ENCODE assay signal across 19 cellular contexts in the genomic region with DNA sequence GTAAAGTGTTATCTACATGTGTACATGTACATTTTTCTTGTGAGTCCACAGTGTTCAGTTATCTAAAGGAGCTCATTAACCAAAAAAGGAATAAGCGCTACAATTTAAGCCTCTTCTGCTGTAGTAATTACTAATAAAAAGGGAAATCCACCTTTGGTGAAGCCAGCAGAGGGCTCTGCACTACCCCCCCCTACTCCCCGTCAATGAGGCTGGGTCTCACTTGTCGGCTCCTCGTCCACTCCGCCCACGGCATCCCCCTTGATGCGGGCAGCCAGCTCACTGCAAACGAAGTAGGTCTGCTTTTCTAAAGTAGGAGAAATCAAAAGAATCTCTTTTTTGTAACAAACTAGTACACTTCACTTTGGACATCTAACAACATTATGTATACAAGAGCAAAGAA. TPM values are rescaled to one million over a fixed set of nuclear protein-coding genes. Genes with fewer than 3 reads are reported as not detected.
A peak's percentile ranks its signal among the peaks of the same experiment; 100 is the strongest.
DNase-seq lines count a peak whose midpoint lies in the region; ATAC-seq, FAIRE-seq and TF ChIP-seq lines count a peak whose summit lies in the region.
"Had no signal": no experiment of that assay in that cellular context is flagged by ENCODE, and none has a peak within 500 bp of the region (broad histone marks: within the 10 kb centered on the region; RNA-seq: fewer than 3 reads in every experiment).

No MANE protein-coding gene starts in this region.

- POLR2A ChIA-PET in K562 (lab: Yijun Ruan, JAX), result no interaction called here

- no peak overlapping the region for H3K27ac Mint-ChIP-seq in activated naive CD4-positive, alpha-beta T cell treated with anti-CD3 and anti-CD28 coated beads, Interleukin-2, amount 50 U/mL, for 72 hours
- H3K27ac Mint-ChIP-seq: stimulated activated effector memory CD8-positive, alpha-beta T cell treated with anti-CD3 and anti-CD28 coated beads, Interleukin-12 subunit alpha, Interleukin-12 subunit beta, amount 100 ng/mL, for 72 hours had no signal

- WGBS in K562 (ENCODE audit: insufficient coverage, low coverage, missing lambda C conversion rate), result under 1% methylated on average over 8 of the region's 8 CpGs

- CTCF ChIA-PET in K562 (lab: Yijun Ruan, JAX; ENCODE audit: low intra/inter-chr PET ratio), result no interaction called here

- H3K9me3 ChIP-seq in K562 (replicated peaks; ENCODE audit: control insufficient read depth, insufficient read depth, low read depth, low read length), result no peaks in the 10 kb centered on the region
- H3K9me3 ChIP-seq: adrenal gland, left lung had no signal

- TF ChIP-seq POLR2A in K562 (conservative IDR thresholded peaks at IDR 0.05), result no peak

- no peaks in the 10 kb centered on the region for H3K9me3 Mint-ChIP-seq in activated naive CD4-positive, alpha-beta T cell treated with anti-CD3 and anti-CD28 coated beads, Interleukin-2, amount 50 U/mL, for 72 hours
- H3K9me3 Mint-ChIP-seq: stimulated activated effector memory CD8-positive, alpha-beta T cell treated with anti-CD3 and anti-CD28 coated beads, Interleukin-12 subunit alpha, Interleukin-12 subunit beta, amount 100 ng/mL, for 72 hours had no signal

- H3K4me3 ChIP-seq in K562, result no peak overlapping the region
- H3K4me3 ChIP-seq: adrenal gland, dorsolateral prefrontal cortex, left lung had no signal

- no TSS peak for BruUV-seq in K562 (replicated peaks; lab: Mats Ljungman, UMichigan)

- intact Hi-C loops in K562 (cut with micrococcal nuclease), result loop anchor here (1.0 kb wide), 1 partner anchor 161 kb away; no protein-coding TSS in a partner anchor

- 0 out of 4 replicates have a peak, but pooled peaks of 1 of the 2 experiments have one; percentile 5 for TF ChIP-seq RAD21 in K562 (CRISPR knock-in tag; conservative IDR thresholded peaks at IDR 0.05 in 1 of 2, IDR thresholded peaks at IDR 0.05 in 1 of 2)

- no peaks in the 10 kb centered on the region for H3K79me2 ChIP-seq in K562 (ENCODE audit: control insufficient read depth, insufficient read depth, low read length)

- H4K20me1 ChIP-seq in K562 (replicated peaks; ENCODE audit: control insufficient read depth, insufficient read depth, low read length), result no peaks in the 10 kb centered on the region

- TF ChIP-seq EP300 in K562 (IDR thresholded peaks at IDR 0.05; ENCODE audit: low read length), result no peak

- TF ChIP-seq CTCF in GM13977 (IDR thresholded peaks at IDR 0.05; ENCODE audit: extremely low read depth, insufficient read depth, missing control alignments) (peak; percentile 29), K562 (IDR thresholded peaks at IDR 0.05 in 2 of 3, conservative IDR thresholded peaks at IDR 0.05 in 1 of 3; ENCODE audit: insufficient read depth in 2 of 3, low read depth in 1 of 3, low read length in 3 of 3) (peak; percentile 23 to 44 (median 31); a peak in 3 of 6 replicates)

- H3K27me3 ChIP-seq in K562 (ENCODE audit: control insufficient read depth in 2 of 2, insufficient read depth in 2 of 2, low read length in 2 of 2), result peaks cover 9% of the 10 kb centered on the region in 2 experiments; a peak in 4 of 5 replicates
- H3K27me3 ChIP-seq: adrenal gland, dorsolateral prefrontal cortex, left lung had no signal

- H3K27ac ChIP-seq in K562 (ENCODE audit: extremely low read depth, low read depth, low read length), result no peak overlapping the region
- H3K27ac ChIP-seq: adrenal gland, C4-2B, dorsolateral prefrontal cortex, left lung had no signal

- no peak overlapping the region for H3K9ac ChIP-seq in K562 (ENCODE audit: insufficient read depth in 1 of 2, low read depth in 2 of 2, low read length in 2 of 2)

- ATAC-seq in activated naive CD4-positive, alpha-beta T cell treated with anti-CD3 and anti-CD28 coated beads, Interleukin-2, amount 50 U/mL, for 72 hours, result no peak
- ATAC-seq in K562 (peak; percentile 52), GM18498 (IDR thresholded peaks at IDR 0.05; ENCODE audit: unreplicated experiment) (no peak), GM18873 (IDR thresholded peaks at IDR 0.05; ENCODE audit: low FRiP score, unreplicated experiment) (no peak)
- ATAC-seq: esophagus mucosa; left lung; stimulated activated effector memory CD8-positive, alpha-beta T cell treated with anti-CD3 and anti-CD28 coated beads, Interleukin-12 subunit alpha, Interleukin-12 subunit beta, amount 100 ng/mL, for 72 hours had no signal

- FAIRE-seq in K562 (lab: Jason Lieb, UNC), result no peak
- FAIRE-seq: RCC 7860 had no signal

- peak; percentile 3 for DNase-seq in activated naive CD4-positive, alpha-beta T cell treated with Interleukin-2 at 50 U/mL for 16 hours
- DNase-seq in activated naive CD4-positive, alpha-beta T cell treated with anti-CD3 and anti-CD28 coated beads, Interleukin-2, amount 50 U/mL, for 72 hours (ENCODE audit: low spot score in 2 of 2), result no peak
- DNase-seq in GM13977 (ENCODE audit: low spot score), result peak; percentile 9
- DNase-seq in K562 (ENCODE audit: extremely low read depth in 1 of 4, low spot score in 3 of 4), result peak; percentile 13 to 39 (median 22)
- DNase-seq in left kidney (ENCODE audit: low read depth, low spot score), result peak; percentile 30
- DNase-seq in NCI-H345 treated with DMSO at 0.1 percent for 48 hours (lab: John Stamatoyannopoulos, UW; ENCODE audit: unreplicated experiment), result no peak
- DNase-seq: ACHN, adrenal gland, DMS153, dorsolateral prefrontal cortex, left lung, NCI-H774, T-helper 9 cell had no signal

- 0 out of 2 replicates have a peak overlapping the region, but pooled peaks have one; percentile 33 for H2AFZ ChIP-seq in K562 (ENCODE audit: low read depth, low read length)

- H3K36me3 Mint-ChIP-seq in activated naive CD4-positive, alpha-beta T cell treated with anti-CD3 and anti-CD28 coated beads, Interleukin-2, amount 50 U/mL, for 72 hours, result no peaks in the 10 kb centered on the region

- H3K36me3 ChIP-seq in K562 (ENCODE audit: control insufficient read depth, insufficient read depth, low read length), result no peaks in the 10 kb centered on the region
- H3K36me3 ChIP-seq: adrenal gland, left lung had no signal

- 0 out of 2 replicates have a peak overlapping the region, but pooled peaks have one; percentile 33 for H3K4me2 ChIP-seq in K562 (ENCODE audit: insufficient read depth, low read length)

- no peaks in the 10 kb centered on the region for H3K9me1 ChIP-seq in K562 (ENCODE audit: control insufficient read depth, insufficient read depth, low read length)

- H3K4me1 ChIP-seq in K562 (replicated peaks in 1 of 2; ENCODE audit: control insufficient read depth in 2 of 2, insufficient read depth in 2 of 2, low read length in 2 of 2), result no peaks in the 10 kb centered on the region
- H3K4me1 ChIP-seq: adrenal gland, left lung had no signal

- in situ Hi-C loops in GM13977 (cut with MboI; ENCODE audit: low pct_unique_long_range_greater_than_20kb, low sequenced_read_pairs, unreplicated experiment) (no loop called here), K562 (cut with MboI) (no loop called here)

TF ChIP-seq in K562, 482 proteins besides CTCF, POLR2A, EP300 and RAD21 (continues in another document):
- no peak for TF ChIP-seq FOXJ2 (tag; IDR thresholded peaks at IDR 0.05)
- TF ChIP-seq, protein P1, sequence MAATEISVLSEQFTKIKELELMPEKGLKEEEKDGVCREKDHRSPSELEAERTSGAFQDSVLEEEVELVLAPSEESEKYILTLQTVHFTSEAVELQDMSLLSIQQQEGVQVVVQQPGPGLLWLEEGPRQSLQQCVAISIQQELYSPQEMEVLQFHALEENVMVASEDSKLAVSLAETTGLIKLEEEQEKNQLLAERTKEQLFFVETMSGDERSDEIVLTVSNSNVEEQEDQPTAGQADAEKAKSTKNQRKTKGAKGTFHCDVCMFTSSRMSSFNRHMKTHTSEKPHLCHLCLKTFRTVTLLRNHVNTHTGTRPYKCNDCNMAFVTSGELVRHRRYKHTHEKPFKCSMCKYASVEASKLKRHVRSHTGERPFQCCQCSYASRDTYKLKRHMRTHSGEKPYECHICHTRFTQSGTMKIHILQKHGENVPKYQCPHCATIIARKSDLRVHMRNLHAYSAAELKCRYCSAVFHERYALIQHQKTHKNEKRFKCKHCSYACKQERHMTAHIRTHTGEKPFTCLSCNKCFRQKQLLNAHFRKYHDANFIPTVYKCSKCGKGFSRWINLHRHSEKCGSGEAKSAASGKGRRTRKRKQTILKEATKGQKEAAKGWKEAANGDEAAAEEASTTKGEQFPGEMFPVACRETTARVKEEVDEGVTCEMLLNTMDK (IDR thresholded peaks at IDR 0.05; ENCODE audit: borderline replicate concordance, insufficient read depth, low read depth, low read length, poor library complexity, severe bottlenecking), result peak; percentile 55
- TF ChIP-seq ZNF740 (CRISPR knock-in tag; IDR thresholded peaks at IDR 0.05), result peak; percentile 95
- peak in 1 of 2 experiments; percentile 94; a peak in 2 of 4 replicates for TF ChIP-seq ZNF740 (tag; IDR thresholded peaks at IDR 0.05)
- TF ChIP-seq SP2 (IDR thresholded peaks at IDR 0.05; ENCODE audit: extremely low read depth, low read depth, low read length, poor library complexity, severe bottlenecking), result no peak

RNA-seq across cellular contexts. Expression of gene WASHC2A, which starts 4.7 kb away (rescaled TPM):
- 10 to 100 TPM; 30.8 to 33.2 TPM for total RNA-seq in activated naive CD4-positive, alpha-beta T cell treated with anti-CD3 and anti-CD28 coated beads, Interleukin-2, amount 50 U/mL, for 72 hours
- 33.8 and 86.0 TPM in 2 replicates for total RNA-seq in K562 (2011; cell fraction: chromatin; rRNA removed; ENCODE audit: low replicate concordance)
- total RNA-seq in K562 (2011; cell fraction: nucleolus; rRNA removed), result 14.0 and 18.6 TPM in 2 replicates
- total RNA-seq in K562 (2011; cell fraction: nucleoplasm; rRNA removed), result 23.9 and 31.2 TPM in 2 replicates
- total RNA-seq in K562 (2014; rRNA removed) (23.8 and 26.3 TPM in 2 replicates), K562 (2014; rRNA removed; fragmentation: Illumina TruSeq; extraction: Trizol) (32.2 and 39.0 TPM in 2 replicates), K562 (2015; rRNA removed; fragmentation: Illumina TruSeq; extraction: Trizol) (42.2 and 43.8 TPM in 2 replicates), K562 (2021) (24.8 and 28.8 TPM in 2 replicates)
- polyA plus RNA-seq in K562 (2011; rRNA removed) (20.8 and 28.7 TPM in 2 replicates), K562 (2014; fragmentation: Illumina TruSeq; extraction: Trizol) (29.6 and 33.8 TPM in 2 replicates), K562 (2014; fragmentation: Nextera tagmentation; extraction: Ambion mirVana) (1 to 10 TPM; 4.7 to 5.6 TPM), K562 (2014; rRNA removed) (19.1 and 19.3 TPM in 2 replicates)
- 7.6 and 8.2 TPM in 2 replicates for polyA plus RNA-seq in K562 (2011; cell fraction: cytosol; rRNA removed)
- polyA plus RNA-seq in K562 (2011; cell fraction: nucleus; rRNA removed), result 36.1 and 39.9 TPM in 2 replicates
- 19.7 and 22.8 TPM in 2 replicates for polyA plus RNA-seq in K562 (2012)
- polyA minus RNA-seq in K562 (2011; rRNA and poly(A)+ RNA removed), result 53.6 and 73.9 TPM in 2 replicates
- 15.3 and 16.4 TPM in 2 replicates for polyA minus RNA-seq in K562 (2011; cell fraction: cytosol; rRNA and poly(A)+ RNA removed)
- 13.2 and 25.4 TPM in 2 replicates for polyA minus RNA-seq in K562 (2011; cell fraction: nucleus; rRNA and poly(A)+ RNA removed)

Comparison
In these comparisons a context has a peak if more than half of its experiments do, and no peak if none do; other contexts are left out.
1. DNase-seq: peak in activated naive CD4-positive, alpha-beta T cell treated with Interleukin-2 at 50 U/mL for 16 hours (single experiment), GM13977 (single experiment), K562 (4 of 4) and left kidney (single experiment); none in activated naive CD4-positive, alpha-beta T cell treated with anti-CD3 and anti-CD28 coated beads, Interleukin-2, amount 50 U/mL, for 72 hours (0 of 2) and NCI-H345 treated with DMSO at 0.1 percent for 48 hours (single experiment).